28 cellular contexts compared by ENCODE assay signal in the genomic region with DNA sequence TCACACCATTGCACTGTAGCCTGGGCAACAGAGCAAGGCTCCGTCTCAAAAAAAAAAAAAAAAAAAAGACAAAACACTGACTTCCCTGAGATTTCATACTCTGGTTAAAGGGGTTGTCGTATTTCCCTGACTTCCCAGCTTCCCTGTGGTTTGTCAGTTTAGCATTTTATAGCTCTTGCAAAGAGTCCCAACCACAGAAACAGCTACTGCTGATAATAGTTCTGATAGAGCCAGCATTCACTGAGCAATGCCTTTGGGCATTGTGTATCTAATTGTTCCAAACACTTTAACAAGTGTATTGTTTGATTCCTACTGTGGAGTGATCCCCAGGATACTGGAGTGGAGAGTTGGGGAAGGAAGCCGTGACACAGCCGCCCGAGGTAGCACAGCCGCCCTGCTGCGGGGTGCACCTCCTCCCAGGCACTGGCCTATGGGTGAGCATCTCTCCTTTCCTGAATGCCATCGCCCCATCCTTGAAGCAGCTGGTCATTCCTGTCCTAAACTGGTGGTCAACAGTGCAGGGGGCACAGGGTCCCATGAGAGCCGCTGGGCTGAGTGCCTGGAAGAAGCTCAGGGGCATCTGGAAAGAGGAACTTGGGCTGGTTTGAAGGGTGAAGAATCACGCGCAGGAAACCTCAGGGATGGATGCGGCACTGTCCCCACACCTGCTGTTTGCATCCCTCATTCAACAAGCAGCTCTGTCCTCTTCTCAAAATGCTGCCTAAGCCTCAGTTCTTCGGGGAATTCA.
"Had no signal": no experiment of that assay in that cellular context is flagged by ENCODE, and none has a peak within 500 bp of the region (broad histone marks: within the 10 kb centered on the region; RNA-seq: fewer than 3 reads in every experiment).

No MANE protein-coding gene starts in this region.

- H3K4me3 Mint-ChIP-seq: activated CD8-positive, alpha-beta memory T cell treated with anti-CD3 and anti-CD28 coated beads, Interleukin-2, amount 10 ng/mL, durations not matched to agents 7 days and 5 days; activated CD8-positive, alpha-beta T cell treated with anti-CD3 and anti-CD28 coated beads, Interleukin-2, amount 10 ng/mL, durations not matched to agents 7 days and 5 days; activated naive CD4-positive, alpha-beta T cell treated with anti-CD3 and anti-CD28 coated beads, Interleukin-2, amount 50 U/mL, for 24 hours; activated naive CD8-positive, alpha-beta T cell treated with anti-CD3 and anti-CD28 coated beads, Interleukin-2, amount 50 U/mL, for 24 hours; effector memory CD8-positive, alpha-beta T cell; immature natural killer cell; natural killer cell; neural progenitor cell; T-helper 17 cell; type B pancreatic cell had no signal

- H3K27ac ChIP-seq: neural progenitor cell, ovary, right lobe of liver, thoracic aorta, uterus had no signal

- H3K27ac Mint-ChIP-seq: activated CD8-positive, alpha-beta memory T cell treated with anti-CD3 and anti-CD28 coated beads, Interleukin-2, amount 10 ng/mL, durations not matched to agents 7 days and 5 days; activated CD8-positive, alpha-beta T cell treated with anti-CD3 and anti-CD28 coated beads, Interleukin-2, amount 10 ng/mL, durations not matched to agents 7 days and 5 days; activated naive CD4-positive, alpha-beta T cell treated with anti-CD3 and anti-CD28 coated beads, Interleukin-2, amount 50 U/mL, for 24 hours; activated naive CD8-positive, alpha-beta T cell treated with anti-CD3 and anti-CD28 coated beads, Interleukin-2, amount 50 U/mL, for 24 hours; activated T-helper 2 cell treated with anti-CD3 and anti-CD28 coated beads, Interferon-gamma antibody, Interleukin-2, Interleukin-4, amounts not matched to agents 10 μg/mL and 5 μg/mL and 100 μg/mL, durations not matched to agents 14 hours and 24 hours and 36 hours; effector memory CD8-positive, alpha-beta T cell; immature natural killer cell; natural killer cell; neural progenitor cell; progenitor cell of endocrine pancreas; T-helper 17 cell; type B pancreatic cell had no signal

- H3K9me3 ChIP-seq: ovary, right lobe of liver, thoracic aorta, uterus had no signal

- H3K27me3 Mint-ChIP-seq: type B pancreatic cell had no signal

- H3K4me2 ChIP-seq: neural progenitor cell had no signal

- H3K36me3 ChIP-seq: neural progenitor cell, ovary, right lobe of liver, thoracic aorta, uterus had no signal

- DNase-seq: activated CD4-positive, alpha-beta T cell treated with anti-CD3 and anti-CD28 coated beads for 1 hour; activated CD8-positive, alpha-beta memory T cell treated with anti-CD3 and anti-CD28 coated beads, Interleukin-2, amount 10 ng/mL, durations not matched to agents 7 days and 5 days; activated CD8-positive, alpha-beta T cell treated with anti-CD3 and anti-CD28 coated beads, Interleukin-2, amount 10 ng/mL, durations not matched to agents 7 days and 5 days; activated naive CD8-positive, alpha-beta T cell treated with anti-CD3 and anti-CD28 coated beads, Interleukin-2, amount 50 U/mL, for 24 hours; activated T-cell treated with anti-CD3 and anti-CD28 coated beads, Interleukin-2, amount 50 U/mL, for 48 hours; amygdala; caudate nucleus; cortex of kidney; effector memory CD8-positive, alpha-beta T cell; erythroblast; hypothalamus; immature natural killer cell; kidney; left colon; natural killer cell; ovary; right lobe of liver; stimulated activated CD4-positive, alpha-beta T cell treated with anti-CD3 and anti-CD28 coated beads, Interleukin-2, amount 100 ng/mL, for 48 hours; stimulated activated naive CD8-positive, alpha-beta T cell treated with anti-CD3 and anti-CD28 coated beads, Interleukin-15, Interleukin-2, amounts not matched to agents 100 U/mL and 50 U/mL, for 24 hours; T-helper 17 cell; T1000; uterus had no signal

- H3K9me3 Mint-ChIP-seq: activated naive CD8-positive, alpha-beta T cell treated with anti-CD3 and anti-CD28 coated beads, Interleukin-2, amount 50 U/mL, for 24 hours; activated T-helper 2 cell treated with anti-CD3 and anti-CD28 coated beads, Interferon-gamma antibody, Interleukin-2, Interleukin-4, amounts not matched to agents 10 μg/mL and 5 μg/mL and 100 μg/mL, durations not matched to agents 14 hours and 24 hours and 36 hours; effector memory CD8-positive, alpha-beta T cell; immature natural killer cell; natural killer cell; neural progenitor cell; type B pancreatic cell had no signal

- ATAC-seq: activated CD8-positive, alpha-beta memory T cell treated with anti-CD3 and anti-CD28 coated beads, Interleukin-2, amount 10 ng/mL, durations not matched to agents 7 days and 5 days; activated CD8-positive, alpha-beta T cell treated with anti-CD3 and anti-CD28 coated beads, Interleukin-2, amount 10 ng/mL, durations not matched to agents 7 days and 5 days; activated naive CD8-positive, alpha-beta T cell treated with anti-CD3 and anti-CD28 coated beads, Interleukin-2, amount 50 U/mL, for 24 hours; effector memory CD8-positive, alpha-beta T cell; left colon; natural killer cell; right lobe of liver; stimulated activated naive CD8-positive, alpha-beta T cell treated with anti-CD3 and anti-CD28 coated beads, Interleukin-15, Interleukin-2, amounts not matched to agents 100 U/mL and 50 U/mL, for 24 hours; T-helper 17 cell had no signal

- H3K4me3 ChIP-seq: neural progenitor cell, ovary, right lobe of liver, thoracic aorta, uterus had no signal

- H3K36me3 Mint-ChIP-seq: activated CD8-positive, alpha-beta memory T cell treated with anti-CD3 and anti-CD28 coated beads, Interleukin-2, amount 10 ng/mL, durations not matched to agents 7 days and 5 days; activated naive CD4-positive, alpha-beta T cell treated with anti-CD3 and anti-CD28 coated beads, Interleukin-2, amount 50 U/mL, for 24 hours; natural killer cell; neural progenitor cell; type B pancreatic cell had no signal

- H3K27me3 ChIP-seq: neural progenitor cell, ovary, right lobe of liver, uterus had no signal

- H3K4me1 Mint-ChIP-seq: activated CD8-positive, alpha-beta memory T cell treated with anti-CD3 and anti-CD28 coated beads, Interleukin-2, amount 10 ng/mL, durations not matched to agents 7 days and 5 days; immature natural killer cell; natural killer cell had no signal

- H2AFZ ChIP-seq: neural progenitor cell had no signal

- H3K4me1 ChIP-seq: neural progenitor cell, right lobe of liver, uterus had no signal
